ENCODE assay signal across 22 cellular contexts in the genomic region with DNA sequence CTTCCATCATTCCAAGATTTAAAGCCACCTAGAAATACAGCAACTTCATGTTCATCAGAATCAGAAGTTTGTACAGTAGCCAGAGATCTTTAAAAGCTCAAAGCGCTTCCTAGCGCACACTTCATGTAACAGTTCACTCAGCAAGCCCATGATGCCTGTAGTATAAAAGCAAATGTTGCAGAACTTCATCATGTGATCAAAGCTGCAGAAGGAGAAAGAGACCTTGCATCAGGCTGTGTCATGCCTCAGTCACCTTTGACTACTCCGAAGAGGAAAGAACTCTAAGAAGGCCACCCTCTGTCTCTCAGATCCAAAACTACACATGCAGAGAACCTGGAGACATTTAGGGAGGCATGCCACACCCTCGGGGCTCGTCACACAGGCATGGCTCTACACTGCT.
"Had no signal": no experiment of that assay in that cellular context is flagged by ENCODE, and none has a peak within 500 bp of the region (broad histone marks: within the 10 kb centered on the region; RNA-seq: fewer than 3 reads in every experiment).

No MANE protein-coding gene starts in this region.

- DNase-seq: activated CD4-positive, alpha-beta memory T cell treated with anti-CD3 and anti-CD28 coated beads, Interleukin-2, amount 10 ng/mL, durations not matched to agents 7 days and 5 days; activated CD4-positive, alpha-beta T cell treated with anti-CD3 and anti-CD28 coated beads for 1 hour; activated CD4-positive, alpha-beta T cell treated with anti-CD3 and anti-CD28 coated beads, Interleukin-2, amount 10 ng/mL, durations not matched to agents 7 days and 5 days; activated naive CD4-positive, alpha-beta T cell treated with Interleukin-2 at 50 U/mL for 16 hours; activated T-cell treated with anti-CD3 and anti-CD28 coated beads, Interleukin-2, amount 50 U/mL, for 48 hours; anterior cingulate cortex; cortex of kidney; effector memory CD8-positive, alpha-beta T cell; glutamatergic neuron; naive thymus-derived CD4-positive, alpha-beta T cell; psoas muscle; stimulated activated CD4-positive, alpha-beta T cell treated with anti-CD3 and anti-CD28 coated beads, Interleukin-1b, Interleukin-23, amount 100 ng/mL, for 48 hours; stimulated activated naive B cell treated with anti-CD40 and anti-IgM and Interleukin-4, amounts not matched to agents 10 μg/mL and 1 μg/mL and 100 μg/mL, for 72 hours; stomach; T1000; tibial artery had no signal

- H3K36me3 ChIP-seq: esophagus muscularis mucosa, right atrium auricular region, stomach, suprapubic skin, tibial artery had no signal

- ATAC-seq: effector memory CD8-positive, alpha-beta T cell; naive thymus-derived CD4-positive, alpha-beta T cell; psoas muscle; stimulated activated naive B cell treated with anti-CD40 and anti-IgM and Interleukin-4, amounts not matched to agents 10 μg/mL and 1 μg/mL and 100 μg/mL, for 72 hours; WTC11 had no signal

- H3K27ac ChIP-seq: esophagus muscularis mucosa, parathyroid adenoma, psoas muscle, right atrium auricular region, stomach, suprapubic skin, tibial artery had no signal

- H3K9me3 ChIP-seq: esophagus muscularis mucosa, psoas muscle, stomach, suprapubic skin had no signal

- H3K4me3 ChIP-seq: esophagus muscularis mucosa, psoas muscle, right atrium auricular region, smooth muscle cell, stomach, suprapubic skin, tibial artery had no signal

- H3K27me3 ChIP-seq: esophagus muscularis mucosa, right atrium auricular region, stomach, suprapubic skin, tibial artery had no signal

- H3K4me1 ChIP-seq: parathyroid adenoma, psoas muscle, right atrium auricular region, stomach, suprapubic skin, tibial artery had no signal
